30 cellular contexts compared by ENCODE assay signal in genomic region chr12:12428047-12428446, GRCh38.
A peak's percentile ranks its signal among the peaks of the same experiment; 100 is the strongest.
DNase-seq lines count a peak whose midpoint lies in the region; TF ChIP-seq lines count a peak whose summit lies in the region.
"Had no signal": no experiment of that assay in that cellular context is flagged by ENCODE, and none has a peak within 500 bp of the region (broad histone marks: within the 10 kb centered on the region; RNA-seq: fewer than 3 reads in every experiment).

No MANE protein-coding gene starts in this region.

- POLR2A ChIA-PET in activated CD4-positive, alpha-beta memory T cell treated with anti-CD3 and anti-CD28 coated beads for 36 hours (lab: Charles Lee), result no interaction called here

- TF ChIP-seq CTCF in GM13976 (IDR thresholded peaks at IDR 0.05; ENCODE audit: borderline replicate concordance, control extremely low read depth, extremely low read depth, insufficient read depth, missing control alignments) (no peak), neural crest cell (conservative IDR thresholded peaks at IDR 0.05) (no peak)

- H3K27me3 Mint-ChIP-seq in activated CD4-positive, alpha-beta memory T cell treated with anti-CD3 and anti-CD28 coated beads for 36 hours, result no peaks in the 10 kb centered on the region
- H3K27me3 Mint-ChIP-seq in neural crest cell (ENCODE audit: low read depth), result no peaks in the 10 kb centered on the region

- peaks cover 35% of the 10 kb centered on the region for H3K36me3 Mint-ChIP-seq in activated CD4-positive, alpha-beta memory T cell treated with anti-CD3 and anti-CD28 coated beads for 36 hours
- peaks cover 18% of the 10 kb centered on the region for H3K36me3 Mint-ChIP-seq in neural crest cell (ENCODE audit: low read depth)

- DNase-seq in NCI-H524 treated with DMSO at 0.1 percent for 48 hours (lab: John Stamatoyannopoulos, UW) (peak; percentile 0), NCI-H524 (lab: John Stamatoyannopoulos, UW) (no peak), GM13976 (ENCODE audit: low spot score) (peak; percentile 42), neural crest cell (ENCODE audit: low read depth, low spot score) (no peak), NCI-H345 treated with DMSO at 0.1 percent for 48 hours (lab: John Stamatoyannopoulos, UW; ENCODE audit: unreplicated experiment) (no peak), activated gamma-delta T cell (lab: John Stamatoyannopoulos, UW) (no peak), NCI-H226 (no peak)
- no peak for DNase-seq in activated CD4-positive, alpha-beta memory T cell treated with anti-CD3 and anti-CD28 coated beads for 36 hours
- DNase-seq: activated CD4-positive, CD25-positive, alpha-beta regulatory T cell treated with anti-CD3 and anti-CD28 coated beads, Interleukin-2, amount 50 U/mL, for 72 hours; activated naive CD4-positive, alpha-beta T cell treated with Interleukin-2 at 50 U/mL for 16 hours; adrenal gland; body of pancreas; C1 segment of cervical spinal cord; cerebellar nuclear complex; dermis blood vessel endothelial cell; DMS79; endodermal cell; GDM1; GOT3; HFFc6; left ventricle myocardium inferior; NCI-H1048; NCI-H2171 treated with DMSO at 0.1 percent for 48 hours; NCI-H526; posterior cingulate gyrus; Right ventricle myocardium superior; stimulated activated CD4-positive, alpha-beta T cell treated with anti-CD3 and anti-CD28 coated beads, Interleukin-1b, Interleukin-23, amount 100 ng/mL, for 48 hours; stomach; T-helper 2 cell; thyroid gland had no signal

- peaks cover 20% of the 10 kb centered on the region for H3K9me3 Mint-ChIP-seq in activated CD4-positive, alpha-beta memory T cell treated with anti-CD3 and anti-CD28 coated beads for 36 hours
- H3K9me3 Mint-ChIP-seq in neural crest cell, result peaks cover 6% of the 10 kb centered on the region

- intact Hi-C loops in activated CD4-positive, alpha-beta memory T cell treated with anti-CD3 and anti-CD28 coated beads for 36 hours (cut with micrococcal nuclease), result loop anchor here (2.0 to 5.0 kb wide), 3 partner anchors 15 to 43 kb away; no protein-coding TSS in a partner anchor

- CTCF ChIA-PET in activated CD4-positive, alpha-beta memory T cell treated with anti-CD3 and anti-CD28 coated beads for 36 hours (lab: Charles Lee), result interaction anchor here (1.4 kb wide), 1 partner anchor 50 kb away, joined by 3 read pairs; no protein-coding TSS in a partner anchor

- in situ Hi-C loops in GM13976 (cut with MboI; ENCODE audit: low sequenced_read_pairs, unreplicated experiment), result no loop called here

- peaks cover 76% of the 10 kb centered on the region for H3K4me1 Mint-ChIP-seq in activated CD4-positive, alpha-beta memory T cell treated with anti-CD3 and anti-CD28 coated beads for 36 hours (ENCODE audit: low read depth)
- peaks cover 16% of the 10 kb centered on the region for H3K4me1 Mint-ChIP-seq in neural crest cell
- H3K4me1 Mint-ChIP-seq: endodermal cell had no signal

- H3K4me3 Mint-ChIP-seq in activated CD4-positive, alpha-beta memory T cell treated with anti-CD3 and anti-CD28 coated beads for 36 hours, result no peak overlapping the region
- no peak overlapping the region for H3K4me3 Mint-ChIP-seq in neural crest cell
- H3K4me3 Mint-ChIP-seq: endodermal cell, HFFc6 had no signal

- H3K27ac Mint-ChIP-seq in activated CD4-positive, alpha-beta memory T cell treated with anti-CD3 and anti-CD28 coated beads for 36 hours, result peak overlapping the region; percentile 85
- peak overlapping the region; percentile 57 for H3K27ac Mint-ChIP-seq in neural crest cell (ENCODE audit: unreplicated experiment)
- H3K27ac Mint-ChIP-seq: endodermal cell, HFFc6 had no signal

Comparison
In these comparisons a context has a peak if more than half of its experiments do, and no peak if none do; other contexts are left out.
1. DNase-seq: peak in NCI-H524 treated with DMSO at 0.1 percent for 48 hours (single experiment) and GM13976 (single experiment); none in NCI-H524 (0 of 2), activated CD4-positive, alpha-beta memory T cell treated with anti-CD3 and anti-CD28 coated beads for 36 hours (single experiment), neural crest cell (single experiment), NCI-H345 treated with DMSO at 0.1 percent for 48 hours (single experiment), activated gamma-delta T cell (single experiment) and NCI-H226 (single experiment).